9 cellular contexts compared by ENCODE assay signal in the genomic region with DNA sequence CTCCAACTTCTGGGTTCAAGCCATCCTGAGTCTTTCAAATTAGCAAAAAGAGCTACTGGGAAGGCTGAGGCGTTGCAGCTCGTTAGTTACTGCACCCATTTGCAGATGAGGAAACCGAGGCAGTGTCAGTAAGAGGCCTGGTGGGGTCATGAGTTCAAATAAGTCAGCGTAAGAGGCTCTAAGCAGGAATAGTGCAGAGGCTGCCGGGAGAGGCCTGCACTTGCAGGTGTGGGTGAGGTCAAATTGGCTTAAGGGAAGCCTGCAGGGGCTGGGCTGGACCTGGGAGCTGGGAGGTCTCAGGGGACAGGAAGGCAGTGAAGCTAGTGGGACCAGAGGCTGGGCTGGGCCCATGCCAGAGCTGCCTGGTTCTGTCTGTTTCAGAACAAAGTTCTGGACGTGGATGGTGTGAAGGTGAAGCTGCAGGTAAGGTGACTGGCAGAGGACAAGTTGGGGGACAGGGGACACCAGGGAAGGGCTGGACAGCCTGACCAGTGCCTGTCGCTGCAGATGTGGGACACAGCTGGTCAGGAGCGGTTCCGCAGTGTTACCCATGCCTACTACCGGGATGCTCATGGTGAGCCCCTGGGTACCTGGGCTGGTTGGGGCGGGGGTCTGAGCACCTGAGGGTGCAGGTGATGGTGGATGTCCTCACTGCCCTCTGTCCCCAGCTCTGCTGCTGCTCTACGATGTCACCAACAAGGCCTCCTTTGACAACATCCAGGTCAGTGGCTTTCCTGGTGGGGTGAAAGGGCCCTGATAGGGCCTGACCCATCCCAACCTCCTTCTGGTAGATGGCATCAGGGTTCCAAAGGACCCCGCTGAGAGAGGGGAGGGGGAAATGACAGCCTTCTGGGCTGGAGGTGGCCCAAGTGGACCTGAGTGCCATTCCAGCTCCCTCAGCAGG. TPM values are rescaled to one million over a fixed set of nuclear protein-coding genes. Genes with fewer than 3 reads are reported as not detected.
DNase-seq lines count a peak whose midpoint lies in the region; ATAC-seq and TF ChIP-seq lines count a peak whose summit lies in the region.
"Had no signal": no experiment of that assay in that cellular context is flagged by ENCODE, and none has a peak within 500 bp of the region (broad histone marks: within the 10 kb centered on the region; RNA-seq: fewer than 3 reads in every experiment).

No MANE protein-coding gene starts in this region.

- peak overlapping the region; percentile 81 for H3K4me2 ChIP-seq in DOHH2 (ENCODE audit: low read length)
- H3K4me2 ChIP-seq in KMS-11, result peak overlapping the region; percentile 98; the same call in 1 of the 2 replicates

- no peaks in the 10 kb centered on the region for H3K9me3 ChIP-seq in DOHH2 (ENCODE audit: control insufficient read depth, insufficient read depth, low read length)
- H3K9me3 ChIP-seq in aorta (ENCODE audit: control insufficient read depth, low read length), result no peaks in the 10 kb centered on the region

- intact Hi-C loops in aorta (cut with DNase I), result loop anchor here in 1 of 2 donors (5.0 to 10.0 kb wide), 2 partner anchors 103 to 129 kb away; partner anchors contain the start of gene ECI1

- peak overlapping the region; percentile 98 for H3K27ac Mint-ChIP-seq in activated naive CD8-positive, alpha-beta T cell treated with anti-CD3 and anti-CD28 coated beads, Interleukin-2, amount 50 U/mL, for 24 hours
- peak overlapping the region in 1 of 2 donors; percentile 55 for H3K27ac Mint-ChIP-seq in natural killer cell treated with Interleukin-12 subunit alpha and Interleukin-12 subunit beta and Interleukin-15 and Interleukin-18, amount 100 ng/mL, for 72 hours

- H3K27me3 Mint-ChIP-seq in activated naive CD8-positive, alpha-beta T cell treated with anti-CD3 and anti-CD28 coated beads, Interleukin-2, amount 50 U/mL, for 24 hours, result peaks cover 3% of the 10 kb centered on the region
- no peaks in the 10 kb centered on the region for H3K27me3 Mint-ChIP-seq in natural killer cell treated with Interleukin-12 subunit alpha and Interleukin-12 subunit beta and Interleukin-15 and Interleukin-18, amount 100 ng/mL, for 72 hours

- H3K27me3 ChIP-seq in DOHH2 (ENCODE audit: control insufficient read depth, low read length) (peaks cover 10% of the 10 kb centered on the region; the same call in 1 of the 2 replicates), KMS-11 (ENCODE audit: insufficient read depth, low read depth) (no peaks in the 10 kb centered on the region), aorta (ENCODE audit: control insufficient read depth in 1 of 2, insufficient read depth in 2 of 2, low read length in 1 of 2) (no peaks in the 10 kb centered on the region)
- H3K27me3 ChIP-seq: foreskin keratinocyte had no signal

- H2AFZ ChIP-seq in KMS-11 (ENCODE audit: low read depth), result no peak overlapping the region

- H3K27ac ChIP-seq in DOHH2 (ENCODE audit: low read depth, low read length) (peak overlapping the region; percentile 93), KMS-11 (peak overlapping the region; percentile 3; the same call in 1 of the 2 replicates), aorta (ENCODE audit: low read depth in 1 of 2, low read length in 2 of 2) (no peak overlapping the region)
- H3K27ac ChIP-seq: foreskin keratinocyte had no signal

- 69 to 76% methylated on average over 13 of the region's 13 CpGs for WGBS in aorta, 2 donors

- peaks cover 45% of the 10 kb centered on the region for H3K36me3 ChIP-seq in DOHH2 (ENCODE audit: control insufficient read depth, low read length)
- H3K36me3 ChIP-seq in KMS-11 (ENCODE audit: insufficient read depth), result peaks cover 7% of the 10 kb centered on the region; the same call in 1 of the 2 replicates
- H3K36me3 ChIP-seq in aorta (ENCODE audit: control insufficient read depth in 1 of 2, insufficient read depth in 2 of 2, low read length in 1 of 2), result no peaks in the 10 kb centered on the region

- DNase-seq in activated naive CD8-positive, alpha-beta T cell treated with anti-CD3 and anti-CD28 coated beads, Interleukin-2, amount 50 U/mL, for 24 hours, result peak; percentile 25
- peak; percentile 58 for DNase-seq in natural killer cell treated with Interleukin-12 subunit alpha and Interleukin-12 subunit beta and Interleukin-15 and Interleukin-18, amount 100 ng/mL, for 72 hours (ENCODE audit: low spot score)
- no peak for DNase-seq in CD1c-positive myeloid dendritic cell (ENCODE audit: extremely low spot score)
- no peak for DNase-seq in aorta
- DNase-seq in NCI-H2029 (lab: John Stamatoyannopoulos, UW), result no peak
- DNase-seq in GOT3 (lab: John Stamatoyannopoulos, UW), result no peak

- H3K9me2 ChIP-seq in DOHH2 (replicated peaks; ENCODE audit: control insufficient read depth, low read length), result no peaks in the 10 kb centered on the region

- peaks cover 44% of the 10 kb centered on the region for H3K36me3 Mint-ChIP-seq in activated naive CD8-positive, alpha-beta T cell treated with anti-CD3 and anti-CD28 coated beads, Interleukin-2, amount 50 U/mL, for 24 hours (ENCODE audit: low read depth)
- H3K36me3 Mint-ChIP-seq in natural killer cell treated with Interleukin-12 subunit alpha and Interleukin-12 subunit beta and Interleukin-15 and Interleukin-18, amount 100 ng/mL, for 72 hours, result peaks cover 5% of the 10 kb centered on the region

- H3F3A ChIP-seq in DOHH2 (ENCODE audit: control insufficient read depth, insufficient read depth), result peaks cover 62% of the 10 kb centered on the region

- H3K4me1 ChIP-seq in DOHH2 (ENCODE audit: control insufficient read depth, low read length) (peaks cover 58% of the 10 kb centered on the region), KMS-11 (ENCODE audit: low read depth, poor library complexity, severe bottlenecking) (peaks cover 53% of the 10 kb centered on the region), aorta (ENCODE audit: control insufficient read depth in 1 of 2, insufficient read depth in 2 of 2, low read length in 2 of 2) (no peaks in the 10 kb centered on the region)

- no peak overlapping the region; the same call in 1 of the 2 replicates for H3K9ac ChIP-seq in KMS-11

- H3K9me3 Mint-ChIP-seq in activated naive CD8-positive, alpha-beta T cell treated with anti-CD3 and anti-CD28 coated beads, Interleukin-2, amount 50 U/mL, for 24 hours, result no peaks in the 10 kb centered on the region
- H3K9me3 Mint-ChIP-seq in natural killer cell treated with Interleukin-12 subunit alpha and Interleukin-12 subunit beta and Interleukin-15 and Interleukin-18, amount 100 ng/mL, for 72 hours, result no peaks in the 10 kb centered on the region

- H3K4me3 ChIP-seq in DOHH2 (ENCODE audit: low read length) (peak overlapping the region; percentile 99), KMS-11 (IDR thresholded peaks at IDR 0.05; ENCODE audit: insufficient read depth, low read depth, low read length) (no peak overlapping the region), aorta (ENCODE audit: low read length in 2 of 2) (no peak overlapping the region)

- peaks cover 32% of the 10 kb centered on the region for H3K4me1 Mint-ChIP-seq in activated naive CD8-positive, alpha-beta T cell treated with anti-CD3 and anti-CD28 coated beads, Interleukin-2, amount 50 U/mL, for 24 hours
- H3K4me1 Mint-ChIP-seq in natural killer cell treated with Interleukin-12 subunit alpha and Interleukin-12 subunit beta and Interleukin-15 and Interleukin-18, amount 100 ng/mL, for 72 hours (ENCODE audit: low read depth in 2 of 2), result peaks cover 19 to 33% of the 10 kb centered on the region in 2 donors

- peaks cover 30% of the 10 kb centered on the region for H4K20me1 ChIP-seq in DOHH2 (ENCODE audit: control insufficient read depth, insufficient read depth, low read depth, low read length)
- peaks cover 33% of the 10 kb centered on the region for H4K20me1 ChIP-seq in KMS-11 (ENCODE audit: insufficient read depth)

- H3K79me2 ChIP-seq in DOHH2 (ENCODE audit: control insufficient read depth, low read length) (peaks cover 39% of the 10 kb centered on the region), KMS-11 (ENCODE audit: insufficient read depth, low read depth) (peaks cover 31% of the 10 kb centered on the region)

- TF ChIP-seq CTCF in DOHH2 (IDR thresholded peaks at IDR 0.05; ENCODE audit: low read depth, low read length, poor library complexity, severe bottlenecking) (no peak), KMS-11 (conservative IDR thresholded peaks at IDR 0.05; ENCODE audit: low read depth, low read length) (no peak)

- ATAC-seq in activated naive CD8-positive, alpha-beta T cell treated with anti-CD3 and anti-CD28 coated beads, Interleukin-2, amount 50 U/mL, for 24 hours, result no peak
- ATAC-seq in natural killer cell treated with Interleukin-12 subunit alpha and Interleukin-12 subunit beta and Interleukin-15 and Interleukin-18, amount 100 ng/mL, for 72 hours, result no peak
- ATAC-seq in aorta (ENCODE audit: low FRiP score), result no peak
- ATAC-seq: foreskin keratinocyte had no signal

- peak overlapping the region; percentile 93 for H3K4me3 Mint-ChIP-seq in activated naive CD8-positive, alpha-beta T cell treated with anti-CD3 and anti-CD28 coated beads, Interleukin-2, amount 50 U/mL, for 24 hours
- H3K4me3 Mint-ChIP-seq in natural killer cell treated with Interleukin-12 subunit alpha and Interleukin-12 subunit beta and Interleukin-15 and Interleukin-18, amount 100 ng/mL, for 72 hours, result peak overlapping the region; percentile 66

RNA-seq across cellular contexts. Expression of gene RAB26, which starts 3.0 kb away (rescaled TPM):
- under 1 TPM in 1 of 2 donors, not detected in 1; 0.89 TPM for total RNA-seq in natural killer cell treated with Interleukin-12 subunit alpha and Interleukin-12 subunit beta and Interleukin-15 and Interleukin-18, amount 100 ng/mL, for 72 hours
- total RNA-seq in aorta, result under 1 TPM in 1 of 2 donors, not detected in 1; 0.51 TPM
- polyA plus RNA-seq in aorta, result 1 to 10 TPM; 2.5 to 4.8 TPM

RNA-seq across cellular contexts. Expression of gene TRAF7, which starts 4.1 kb away (rescaled TPM):
- total RNA-seq in natural killer cell treated with Interleukin-12 subunit alpha and Interleukin-12 subunit beta and Interleukin-15 and Interleukin-18, amount 100 ng/mL, for 72 hours, result 10 to 100 TPM; 69.0 to 91.7 TPM
- total RNA-seq in aorta, result 10 to 100 TPM; 47.7 to 54.4 TPM
- 10 to 100 TPM; 24.4 to 38.0 TPM for polyA plus RNA-seq in aorta

RNA-seq across cellular contexts. Expression of gene PKD1, which starts 15.7 kb away (rescaled TPM):
- 100 to 1,000 TPM in 1 of 2 donors, 10 to 100 TPM in 1; 66.4 to 145 TPM for total RNA-seq in natural killer cell treated with Interleukin-12 subunit alpha and Interleukin-12 subunit beta and Interleukin-15 and Interleukin-18, amount 100 ng/mL, for 72 hours
- total RNA-seq in aorta, result 100 to 1,000 TPM; 325 to 337 TPM
- 100 to 1,000 TPM in 1 of 2 donors, 10 to 100 TPM in 1; 42.8 to 270 TPM for polyA plus RNA-seq in aorta

RNA-seq across cellular contexts. Expression of gene CASKIN1, which starts 45.0 kb away (rescaled TPM):
- under 1 TPM; 0.14 to 0.26 TPM for total RNA-seq in natural killer cell treated with Interleukin-12 subunit alpha and Interleukin-12 subunit beta and Interleukin-15 and Interleukin-18, amount 100 ng/mL, for 72 hours
- total RNA-seq in aorta, result under 1 TPM in 1 of 2 donors, not detected in 1; 0.15 TPM
- polyA plus RNA-seq in aorta, result under 1 TPM; 0.13 to 0.28 TPM

RNA-seq across cellular contexts. Expression of gene MLST8, which starts 53.8 kb away (rescaled TPM):
- 10 to 100 TPM; 31.2 to 68.9 TPM for total RNA-seq in natural killer cell treated with Interleukin-12 subunit alpha and Interleukin-12 subunit beta and Interleukin-15 and Interleukin-18, amount 100 ng/mL, for 72 hours
- 10 to 100 TPM; 14.1 to 19.9 TPM for total RNA-seq in aorta
- 10 to 100 TPM; 23.7 to 50.7 TPM for polyA plus RNA-seq in aorta

Comparison
In these comparisons a context has a peak if more than half of its experiments do, and no peak if none do; other contexts are left out.
1. H3K27ac ChIP-seq: peak in DOHH2 (single experiment) and KMS-11 (single experiment); none in aorta (0 of 2).
2. DNase-seq: peak in activated naive CD8-positive, alpha-beta T cell treated with anti-CD3 and anti-CD28 coated beads, Interleukin-2, amount 50 U/mL, for 24 hours (single experiment) and natural killer cell treated with Interleukin-12 subunit alpha and Interleukin-12 subunit beta and Interleukin-15 and Interleukin-18, amount 100 ng/mL, for 72 hours (single experiment); none in CD1c-positive myeloid dendritic cell (single experiment), aorta (0 of 2), NCI-H2029 (single experiment) and GOT3 (single experiment).